10 cellular contexts compared by ENCODE assay signal in the genomic region with DNA sequence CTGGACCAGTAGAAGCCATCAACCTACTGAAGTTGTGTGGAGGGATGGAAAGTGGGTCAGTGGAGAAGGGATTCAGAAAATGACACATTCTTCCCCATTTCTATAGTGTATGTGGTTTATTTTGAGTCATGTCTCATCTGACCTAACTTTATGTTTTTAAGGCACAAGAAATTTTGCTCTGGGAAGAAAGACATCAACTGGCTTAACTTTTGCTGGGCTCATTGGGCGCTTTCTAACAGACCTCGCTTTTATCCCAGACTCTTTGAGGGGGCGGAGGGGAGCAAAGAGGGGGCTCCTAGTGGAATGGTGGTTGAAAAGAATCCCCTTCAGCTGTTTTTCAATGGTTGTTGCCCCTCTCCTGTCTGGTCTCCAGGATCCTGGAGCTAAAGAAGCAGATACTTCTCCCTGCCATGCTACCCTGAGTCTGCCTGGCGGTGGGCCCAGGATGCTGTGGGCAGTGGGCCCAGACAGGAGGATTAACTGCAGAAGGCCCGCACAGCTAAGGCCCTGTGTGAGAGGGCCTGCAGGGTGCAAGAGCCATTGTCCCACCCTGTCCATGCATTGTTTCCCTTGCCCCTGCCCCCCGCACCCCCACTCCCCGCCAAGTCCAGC. TPM values are rescaled to one million over a fixed set of nuclear protein-coding genes. Genes with fewer than 3 reads are reported as not detected.
A peak's percentile ranks its signal among the peaks of the same experiment; 100 is the strongest.
DNase-seq lines count a peak whose midpoint lies in the region; ATAC-seq and TF ChIP-seq lines count a peak whose summit lies in the region.
"Had no signal": no experiment of that assay in that cellular context is flagged by ENCODE, and none has a peak within 500 bp of the region (broad histone marks: within the 10 kb centered on the region; RNA-seq: fewer than 3 reads in every experiment).

No MANE protein-coding gene starts in this region.

- H3K27me3 Mint-ChIP-seq in activated naive CD8-positive, alpha-beta T cell, result no peaks in the 10 kb centered on the region

- H3K27me3 ChIP-seq in stomach, result no peaks in the 10 kb centered on the region
- H3K27me3 ChIP-seq in spleen (replicated peaks in 1 of 7), result no peaks in the 10 kb centered on the region

- H3K36me3 Mint-ChIP-seq in activated naive CD8-positive, alpha-beta T cell, result peaks cover 7% of the 10 kb centered on the region

- DNase-seq in activated CD8-positive, alpha-beta memory T cell treated with anti-CD3 and anti-CD28 coated beads, Interleukin-2, amount 50 U/mL, for 48 hours, result peak; percentile 52
- no peak for DNase-seq in activated CD8-positive, alpha-beta memory T cell treated with anti-CD3 and anti-CD28 coated beads, Interleukin-2, amount 50 U/mL, for 4 hours
- DNase-seq in left ventricle myocardium superior (peak; percentile 87), stomach (peak; percentile 56), spleen (no peak), foreskin melanocyte (no peak)
- DNase-seq: NCI-H2171 treated with DMSO at 0.1 percent for 48 hours had no signal

- peak; percentile 66 for ATAC-seq in left ventricle myocardium superior
- ATAC-seq in GM18519 (IDR thresholded peaks at IDR 0.05; ENCODE audit: low FRiP score, unreplicated experiment), result no peak

- H3K4me3 ChIP-seq in stomach, result no peak overlapping the region
- H3K4me3 ChIP-seq in spleen, result no peak overlapping the region
- H3K4me3 ChIP-seq: skin epidermis had no signal

- H3K36me3 ChIP-seq in stomach (peaks cover 25 to 79% (median 46%) of the 10 kb centered on the region in 4 donors), spleen (peaks cover 5 to 80% (median 23%) of the 10 kb centered on the region in 6 donors)

- H3K27ac Mint-ChIP-seq in activated naive CD8-positive, alpha-beta T cell, result peak overlapping the region; percentile 28

- peaks cover 39 to 74% (median 61%) of the 10 kb centered on the region in 4 donors for H3K4me1 ChIP-seq in stomach
- H3K4me1 ChIP-seq in spleen, result peaks cover 35 to 75% (median 53%) of the 10 kb centered on the region in 6 donors

- H3K4me1 Mint-ChIP-seq in activated naive CD8-positive, alpha-beta T cell (ENCODE audit: low read depth), result peaks cover 29% of the 10 kb centered on the region

- TF ChIP-seq POLR2A in stomach (IDR thresholded peaks at IDR 0.05) (no peak), spleen (IDR thresholded peaks at IDR 0.05) (no peak)

- H3K9me3 ChIP-seq in stomach (no peaks in the 10 kb centered on the region), spleen (no peaks in the 10 kb centered on the region)

- WGBS in stomach, 5 donors, result 72 to 84% (median 74%) methylated on average over 6 to 7 of the region's 7 CpGs
- 86 to 96% (median 95%) methylated on average over 5 to 7 of the region's 7 CpGs for WGBS in spleen, 5 donors

- intact Hi-C loops in left ventricle myocardium superior (cut with micrococcal nuclease), result no loop called here
- intact Hi-C loops in stomach (cut with DNase I; ENCODE audit: low total_unique reads), result no loop called here
- intact Hi-C loops in spleen (cut with DNase I; ENCODE audit: low total_unique reads), result no loop called here

- H3K27ac ChIP-seq in stomach (peak overlapping the region in 1 of 5 donors; percentile 73), spleen (no peak overlapping the region)

- no peak for TF ChIP-seq CTCF in stomach (IDR thresholded peaks at IDR 0.05)
- TF ChIP-seq CTCF in spleen (IDR thresholded peaks at IDR 0.05 in 8 of 11, conservative IDR thresholded peaks at IDR 0.05 in 3 of 11), result no peak

- H3K4me3 Mint-ChIP-seq in activated naive CD8-positive, alpha-beta T cell, result no peak overlapping the region

- no peak for TF ChIP-seq EP300 in stomach (IDR thresholded peaks at IDR 0.05)

- no peaks in the 10 kb centered on the region for H3K9me3 Mint-ChIP-seq in activated naive CD8-positive, alpha-beta T cell (ENCODE audit: low read depth)

RNA-seq across cellular contexts. Expression of a gene that starts 14.5 kb away (rescaled TPM):
- total RNA-seq in left ventricle myocardium superior (11.2 TPM), stomach (10 to 100 TPM; 20.4 to 62.3 (median 35.3) TPM), spleen (10 to 100 TPM; 18.2 to 57.0 (median 34.6) TPM)
- polyA plus RNA-seq in stomach (10 to 100 TPM; 16.8 to 18.0 (median 17.8) TPM), spleen (10 to 100 TPM in 2 of 3 donors, 1 to 10 TPM in 1; 7.1 to 15.1 (median 10.2) TPM)

RNA-seq across cellular contexts. Expression of a gene that starts 31.4 kb away (rescaled TPM):
- total RNA-seq in left ventricle myocardium superior, result 1.1 TPM
- 10 to 100 TPM in 1 of 5 donors, 1 to 10 TPM in 3, under 1 TPM in 1; 0.89 to 10.3 (median 2.9) TPM for total RNA-seq in stomach
- polyA plus RNA-seq in stomach, result 10 to 100 TPM in 1 of 3 donors, 1 to 10 TPM in 2; 5.1 to 17.7 (median 7.5) TPM
- 10 to 100 TPM; 11.6 to 17.5 (median 13.2) TPM for total RNA-seq in spleen
- 10 to 100 TPM; 15.2 to 34.3 (median 18.6) TPM for polyA plus RNA-seq in spleen

RNA-seq across cellular contexts. Expression of a gene that starts 31.5 kb away (rescaled TPM):
- total RNA-seq in left ventricle myocardium superior (50.6 TPM), stomach (10 to 100 TPM in 4 of 5 donors, 1 to 10 TPM in 1; 9.3 to 68.7 (median 53.1) TPM), spleen (10 to 100 TPM; 47.3 to 74.5 (median 65.5) TPM)
- polyA plus RNA-seq in stomach (10 to 100 TPM; 22.4 to 35.4 (median 29.1) TPM), spleen (10 to 100 TPM; 20.6 to 35.5 (median 26.3) TPM)

RNA-seq across cellular contexts. Expression of a gene that starts 53.5 kb away (rescaled TPM):
- total RNA-seq in left ventricle myocardium superior, result 263 TPM
- total RNA-seq in stomach, result under 1 TPM in 2 of 5 donors, not detected in 3; under 0.01 to 0.18 TPM
- 1 to 10 TPM in 1 of 3 donors, under 1 TPM in 2; 0.08 to 1.1 (median 0.56) TPM for polyA plus RNA-seq in stomach
- under 1 TPM in 4 of 7 donors, not detected in 3; 0.09 to 0.70 (median 0.39) TPM for total RNA-seq in spleen
- under 1 TPM; 0.06 to 0.30 (median 0.12) TPM for polyA plus RNA-seq in spleen

Comparison
In these comparisons a context has a peak if more than half of its experiments do, and no peak if none do; other contexts are left out.
1. DNase-seq: peak in activated CD8-positive, alpha-beta memory T cell treated with anti-CD3 and anti-CD28 coated beads, Interleukin-2, amount 50 U/mL, for 48 hours (single experiment), left ventricle myocardium superior (single experiment) and stomach (single experiment); none in activated CD8-positive, alpha-beta memory T cell treated with anti-CD3 and anti-CD28 coated beads, Interleukin-2, amount 50 U/mL, for 4 hours (single experiment), spleen (single experiment) and foreskin melanocyte (single experiment).